Comparison of ENCODE assay signal across 10 cellular contexts in genomic region chr9:83701769-83702168, GRCh38. TPM values are rescaled to one million over a fixed set of nuclear protein-coding genes. Genes with fewer than 3 reads are reported as not detected.
A peak's percentile ranks its signal among the peaks of the same experiment; 100 is the strongest.
DNase-seq lines count a peak whose midpoint lies in the region; ATAC-seq and TF ChIP-seq lines count a peak whose summit lies in the region.
"Had no signal": no experiment of that assay in that cellular context is flagged by ENCODE, and none has a peak within 500 bp of the region (broad histone marks: within the 10 kb centered on the region; RNA-seq: fewer than 3 reads in every experiment).

No MANE protein-coding gene starts in this region.

- TF ChIP-seq CTCF in GM12864 (IDR thresholded peaks at IDR 0.05; ENCODE audit: low read depth, low read length, missing control alignments) (no peak), PC-3 (conservative IDR thresholded peaks at IDR 0.05; ENCODE audit: low read depth, low read length) (no peak), esophagus muscularis mucosa (IDR thresholded peaks at IDR 0.05) (no peak), gastrocnemius medialis (IDR thresholded peaks at IDR 0.05 in 4 of 5, conservative IDR thresholded peaks at IDR 0.05 in 1 of 5) (no peak)

- CTCF ChIA-PET in PC-3 (lab: Charles Lee): no interaction called here

- no peak overlapping the region for H3K9ac ChIP-seq in PC-3 (ENCODE audit: low read length)

- DNase-seq in GM12864 (ENCODE audit: low read depth) (no peak), PC-3 (peak; percentile 55), esophagus muscularis mucosa (ENCODE audit: extremely low spot score) (no peak), gastrocnemius medialis (no peak), NCI-H510A (lab: John Stamatoyannopoulos, UW) (no peak), NCI-H1105 (lab: John Stamatoyannopoulos, UW) (no peak)
- no peak for DNase-seq in stimulated activated effector memory CD8-positive, alpha-beta T cell treated with anti-CD3 and anti-CD28 coated beads, Interleukin-12 subunit alpha, Interleukin-12 subunit beta, amount 100 ng/mL, for 72 hours (ENCODE audit: low spot score in 2 of 2)
- DNase-seq: activated CD4-positive, alpha-beta memory T cell treated with anti-CD3 and anti-CD28 coated beads for 36 hours; NCI-H524 had no signal

- no peak for TF ChIP-seq EP300 in esophagus muscularis mucosa (IDR thresholded peaks at IDR 0.05)

- H3K4me1 Mint-ChIP-seq in stimulated activated effector memory CD8-positive, alpha-beta T cell treated with anti-CD3 and anti-CD28 coated beads, Interleukin-12 subunit alpha, Interleukin-12 subunit beta, amount 100 ng/mL, for 72 hours: peaks cover 65% of the 10 kb centered on the region

- H4K20me1 ChIP-seq in PC-3 (ENCODE audit: low read length): peaks cover 90% of the 10 kb centered on the region

- H3K36me3 ChIP-seq in PC-3 (ENCODE audit: low read depth, low read length) (no peaks in the 10 kb centered on the region), esophagus muscularis mucosa (no peaks in the 10 kb centered on the region), gastrocnemius medialis (no peaks in the 10 kb centered on the region)

- TF ChIP-seq POLR2A in esophagus muscularis mucosa (IDR thresholded peaks at IDR 0.05; ENCODE audit: low read depth) (no peak), gastrocnemius medialis (IDR thresholded peaks at IDR 0.05) (no peak)

- ATAC-seq in PC-3 (peak; percentile 55), gastrocnemius medialis (peak; percentile 48 to 67), GM18870 (IDR thresholded peaks at IDR 0.05; ENCODE audit: unreplicated experiment) (no peak)
- ATAC-seq in stimulated activated effector memory CD8-positive, alpha-beta T cell treated with anti-CD3 and anti-CD28 coated beads, Interleukin-12 subunit alpha, Interleukin-12 subunit beta, amount 100 ng/mL, for 72 hours: no peak

- no peaks in the 10 kb centered on the region for H3F3A ChIP-seq in PC-3 (ENCODE audit: low read length, unreplicated experiment)

- in situ Hi-C loops in gastrocnemius medialis (cut with MboI; ENCODE audit: low sequenced_read_pairs in 4 of 4): no loop called here

- no peak overlapping the region for H2AFZ ChIP-seq in PC-3 (ENCODE audit: low read length)

- no peaks in the 10 kb centered on the region for H3K9me3 Mint-ChIP-seq in stimulated activated effector memory CD8-positive, alpha-beta T cell treated with anti-CD3 and anti-CD28 coated beads, Interleukin-12 subunit alpha, Interleukin-12 subunit beta, amount 100 ng/mL, for 72 hours
- H3K9me3 Mint-ChIP-seq: activated CD4-positive, alpha-beta memory T cell treated with anti-CD3 and anti-CD28 coated beads for 36 hours had no signal

- WGBS in esophagus muscularis mucosa: 43% methylated on average over 6 of the region's 6 CpGs

- BruUV-seq in PC-3 (replicated peaks; lab: Mats Ljungman, UMichigan): no TSS peak

- peak overlapping the region; percentile 31; the same call in 1 of the 2 replicates for H3K4me3 ChIP-seq in GM12864 (ENCODE audit: low read depth, low read length)
- H3K4me3 ChIP-seq in PC-3 (ENCODE audit: low read length): no peak overlapping the region
- H3K4me3 ChIP-seq in esophagus muscularis mucosa: no peak overlapping the region
- peak overlapping the region; percentile 15 to 27 (median 18) for H3K4me3 ChIP-seq in gastrocnemius medialis

- H3K9me3 ChIP-seq in PC-3 (ENCODE audit: low read length) (no peaks in the 10 kb centered on the region), esophagus muscularis mucosa (no peaks in the 10 kb centered on the region), gastrocnemius medialis (no peaks in the 10 kb centered on the region)

- intact Hi-C loops in PC-3 (cut with micrococcal nuclease): loop anchor here (10.0 kb wide), 1 partner anchor 283 kb away; the partner anchor contains the start of genes HNRNPK and RMI1
- intact Hi-C loops in esophagus muscularis mucosa (cut with DNase I): no loop called here
- intact Hi-C loops in gastrocnemius medialis (cut with DNase I; ENCODE audit: low total_unique reads): no loop called here

- no peaks in the 10 kb centered on the region for H3K9me2 ChIP-seq in PC-3 (replicated peaks; ENCODE audit: low read length)

- H3K4me2 ChIP-seq in PC-3 (ENCODE audit: low read length): peak overlapping the region; percentile 14

- H3K27ac ChIP-seq in PC-3 (ENCODE audit: low read length) (no peak overlapping the region), esophagus muscularis mucosa (replicated peaks in 1 of 4) (peak overlapping the region; percentile 13 to 45 (median 35)), gastrocnemius medialis (peak overlapping the region; percentile 44 to 73 (median 52))

- peaks cover 100% of the 10 kb centered on the region for H3K79me2 ChIP-seq in PC-3 (ENCODE audit: low read length)

- no peak overlapping the region for H3K4me3 Mint-ChIP-seq in stimulated activated effector memory CD8-positive, alpha-beta T cell treated with anti-CD3 and anti-CD28 coated beads, Interleukin-12 subunit alpha, Interleukin-12 subunit beta, amount 100 ng/mL, for 72 hours
- H3K4me3 Mint-ChIP-seq: activated CD4-positive, alpha-beta memory T cell treated with anti-CD3 and anti-CD28 coated beads for 36 hours had no signal

- no peak overlapping the region for H3K27ac Mint-ChIP-seq in stimulated activated effector memory CD8-positive, alpha-beta T cell treated with anti-CD3 and anti-CD28 coated beads, Interleukin-12 subunit alpha, Interleukin-12 subunit beta, amount 100 ng/mL, for 72 hours
- H3K27ac Mint-ChIP-seq: activated CD4-positive, alpha-beta memory T cell treated with anti-CD3 and anti-CD28 coated beads for 36 hours had no signal

- POLR2A ChIA-PET in PC-3 (lab: Charles Lee; ENCODE audit: unreplicated experiment): no interaction called here

- H3K36me3 Mint-ChIP-seq in stimulated activated effector memory CD8-positive, alpha-beta T cell treated with anti-CD3 and anti-CD28 coated beads, Interleukin-12 subunit alpha, Interleukin-12 subunit beta, amount 100 ng/mL, for 72 hours: peaks cover 40% of the 10 kb centered on the region

- H3K27me3 ChIP-seq in PC-3 (ENCODE audit: low read length) (no peaks in the 10 kb centered on the region), esophagus muscularis mucosa (no peaks in the 10 kb centered on the region), gastrocnemius medialis (no peaks in the 10 kb centered on the region)

- H3K4me1 ChIP-seq in PC-3 (ENCODE audit: insufficient read depth, low read length): peaks cover 13% of the 10 kb centered on the region
- H3K4me1 ChIP-seq in esophagus muscularis mucosa: peaks cover 42 to 78% (median 73%) of the 10 kb centered on the region in 4 donors
- peaks cover 56 to 78% of the 10 kb centered on the region in 2 donors for H3K4me1 ChIP-seq in gastrocnemius medialis

RNA-seq across cellular contexts. Expression of gene UBQLN1, which starts 6.0 kb away (rescaled TPM):
- total RNA-seq in PC-3 (2014; rRNA removed) (105 and 111 TPM in 2 replicates), esophagus muscularis mucosa (100 to 1,000 TPM; 112 to 123 (median 119) TPM), gastrocnemius medialis (100 to 1,000 TPM; 202 to 266 (median 231) TPM)

Comparison
In these comparisons a context has a peak if more than half of its experiments do, and no peak if none do; other contexts are left out.
1. H3K4me3 ChIP-seq: peak in GM12864 (single experiment) and gastrocnemius medialis (4 of 4); none in PC-3 (single experiment) and esophagus muscularis mucosa (0 of 4).
2. ATAC-seq: peak in PC-3 (single experiment) and gastrocnemius medialis (2 of 2); none in GM18870 (single experiment) and stimulated activated effector memory CD8-positive, alpha-beta T cell treated with anti-CD3 and anti-CD28 coated beads, Interleukin-12 subunit alpha, Interleukin-12 subunit beta, amount 100 ng/mL, for 72 hours (single experiment).